In genomic region chr3:111541391-111541790, GRCh38 we compare ENCODE assay signal across 23 cellular contexts. TPM values are rescaled to one million over a fixed set of nuclear protein-coding genes. Genes with fewer than 3 reads are reported as not detected.
DNase-seq lines count a peak whose midpoint lies in the region; ATAC-seq, FAIRE-seq and TF ChIP-seq lines count a peak whose summit lies in the region.
"Had no signal": no experiment of that assay in that cellular context is flagged by ENCODE, and none has a peak within 500 bp of the region (broad histone marks: within the 10 kb centered on the region; RNA-seq: fewer than 3 reads in every experiment).

No MANE protein-coding gene starts in this region.

- H3K36me3 ChIP-seq in IMR-90 (ENCODE audit: control insufficient read depth, insufficient read depth, low read length) (no peaks in the 10 kb centered on the region), small intestine (ENCODE audit: control insufficient read depth in 2 of 2, insufficient read depth in 2 of 2, low read length in 2 of 2) (no peaks in the 10 kb centered on the region)
- H3K36me3 ChIP-seq: brain microvascular endothelial cell, MG63 had no signal

- H3K14ac ChIP-seq in IMR-90 (replicated peaks; ENCODE audit: low read depth, low read length) = 0 out of 2 replicates have a peak overlapping the region, but pooled peaks have one; percentile 4

- no peak overlapping the region for H3K18ac ChIP-seq in IMR-90 (ENCODE audit: low read depth, low read length)

- H3K27me3 Mint-ChIP-seq in activated T-cell treated with anti-CD3 and anti-CD28 coated beads, Interleukin-2, amount 50 U/mL, for 4 hours (ENCODE audit: low read depth) = no peaks in the 10 kb centered on the region
- H3K27me3 Mint-ChIP-seq in activated naive CD8-positive, alpha-beta T cell = no peaks in the 10 kb centered on the region
- no peaks in the 10 kb centered on the region for H3K27me3 Mint-ChIP-seq in stimulated activated memory B cell treated with anti-CD40 and anti-IgM and Interleukin-4, amounts not matched to agents 10 μg/mL and 1 μg/mL and 100 μg/mL, for 72 hours
- H3K27me3 Mint-ChIP-seq: stimulated activated naive CD8-positive, alpha-beta T cell treated with anti-CD3 and anti-CD28 coated beads, Interleukin-15, Interleukin-2, amounts not matched to agents 100 ng/mL and 50 ng/mL, for 24 hours had no signal

- no peak overlapping the region for H2BK15ac ChIP-seq in IMR-90 (ENCODE audit: low read depth, low read length)

- no peak overlapping the region for H2BK20ac ChIP-seq in IMR-90 (ENCODE audit: low read depth, low read length)

- H3K27ac Mint-ChIP-seq in activated naive CD8-positive, alpha-beta T cell = peak overlapping the region; percentile 100
- H3K27ac Mint-ChIP-seq in stimulated activated memory B cell treated with anti-CD40 and anti-IgM and Interleukin-4, amounts not matched to agents 10 μg/mL and 1 μg/mL and 100 μg/mL, for 72 hours = no peak overlapping the region
- H3K27ac Mint-ChIP-seq: HFFc6; stimulated activated naive CD8-positive, alpha-beta T cell treated with anti-CD3 and anti-CD28 coated beads, Interleukin-15, Interleukin-2, amounts not matched to agents 100 ng/mL and 50 ng/mL, for 24 hours had no signal

- H2BK120ac ChIP-seq in IMR-90 (ENCODE audit: low read depth, low read length) = peak overlapping the region; percentile 16

- peak overlapping the region in 1 of 2 experiments; percentile 14; a peak in 1 of 4 replicates for H4K8ac ChIP-seq in IMR-90 (ENCODE audit: low read depth in 2 of 2, low read length in 2 of 2)

- H3K27ac ChIP-seq in IMR-90 (ENCODE audit: insufficient read depth, low read length) (no peak overlapping the region), small intestine (ENCODE audit: low read depth in 1 of 2, low read length in 1 of 2) (peak overlapping the region; percentile 61 to 90)
- H3K27ac ChIP-seq: brain microvascular endothelial cell, coronary artery, PC-9 had no signal

- no peak overlapping the region for H3K9ac ChIP-seq in IMR-90 (ENCODE audit: low read depth, low read length)
- H3K9ac ChIP-seq: SK-N-SH had no signal

- H3K79me1 ChIP-seq in IMR-90 (ENCODE audit: low read depth in 1 of 2, low read length in 2 of 2) = no peaks in the 10 kb centered on the region

- POLR2A ChIA-PET in IMR-90 (lab: Charles Lee; ENCODE audit: unreplicated experiment) = no interaction called here

- CTCF ChIA-PET in IMR-90 (lab: Yijun Ruan, JAX) = interaction anchor here (0.9 to 1.0 kb wide), 3 partner anchors 18 to 150 kb away, joined by 4 to 6 read pairs (median 4); no protein-coding TSS in a partner anchor

- H3K23ac ChIP-seq in IMR-90 (ENCODE audit: low read depth, low read length) = no peak overlapping the region

- H3K9me3 Mint-ChIP-seq in activated T-cell treated with anti-CD3 and anti-CD28 coated beads, Interleukin-2, amount 50 U/mL, for 4 hours = no peaks in the 10 kb centered on the region
- H3K9me3 Mint-ChIP-seq in activated naive CD8-positive, alpha-beta T cell (ENCODE audit: low read depth) = peaks cover 4% of the 10 kb centered on the region
- no peaks in the 10 kb centered on the region for H3K9me3 Mint-ChIP-seq in stimulated activated memory B cell treated with anti-CD40 and anti-IgM and Interleukin-4, amounts not matched to agents 10 μg/mL and 1 μg/mL and 100 μg/mL, for 72 hours
- H3K9me3 Mint-ChIP-seq: HFFc6; stimulated activated naive CD8-positive, alpha-beta T cell treated with anti-CD3 and anti-CD28 coated beads, Interleukin-15, Interleukin-2, amounts not matched to agents 100 ng/mL and 50 ng/mL, for 24 hours had no signal

- no peak for DNase-seq in activated T-cell treated with anti-CD3 and anti-CD28 coated beads, Interleukin-2, amount 50 U/mL, for 4 hours
- DNase-seq in activated T-cell treated with anti-CD3 and anti-CD28 coated beads, Interleukin-2, amount 50 U/mL, for 48 hours = no peak
- DNase-seq in IMR-90 (no peak), small intestine (no peak), NCI-H226 (no peak), GM19238 (ENCODE audit: insufficient read length, low spot score) (no peak)
- DNase-seq: activated gamma-delta T cell, HFFc6, mesendoderm, MG63, NCI-H187 treated with DMSO at 0.1 percent for 48 hours, NCI-H510A treated with DMSO at 0.1 percent for 48 hours, PC-9, retina, SK-N-SH had no signal

- in situ Hi-C loops in IMR-90 (cut with MboI; ENCODE audit: low sequenced_read_pairs) = no loop called here

- no peak overlapping the region for H2BK5ac ChIP-seq in IMR-90 (ENCODE audit: low read depth, low read length, poor library complexity, severe bottlenecking)

- dilution Hi-C loops in IMR-90 (cut with HindIII; ENCODE audit: low sequenced_read_pairs, unreplicated experiment) = no loop called here

- H3K4me1 ChIP-seq in IMR-90 (ENCODE audit: control insufficient read depth, insufficient read depth, low read length) (peaks cover 5% of the 10 kb centered on the region), small intestine (ENCODE audit: control insufficient read depth in 2 of 2, insufficient read depth in 1 of 2, low read depth in 1 of 2, low read length in 1 of 2) (peaks cover 0 to 4% of the 10 kb centered on the region in 2 donors)

- H4K20me1 ChIP-seq in IMR-90 (ENCODE audit: insufficient read depth, low read length) = no peaks in the 10 kb centered on the region

- H2AK9ac ChIP-seq in IMR-90 (replicated peaks; ENCODE audit: low read depth, low read length, poor library complexity) = peak overlapping the region; percentile 10

- peaks cover 18% of the 10 kb centered on the region for H3K36me3 Mint-ChIP-seq in activated T-cell treated with anti-CD3 and anti-CD28 coated beads, Interleukin-2, amount 50 U/mL, for 4 hours (ENCODE audit: insufficient read depth)
- peaks cover 16% of the 10 kb centered on the region for H3K36me3 Mint-ChIP-seq in activated naive CD8-positive, alpha-beta T cell
- no peaks in the 10 kb centered on the region for H3K36me3 Mint-ChIP-seq in stimulated activated memory B cell treated with anti-CD40 and anti-IgM and Interleukin-4, amounts not matched to agents 10 μg/mL and 1 μg/mL and 100 μg/mL, for 72 hours

- peak overlapping the region; percentile 23; the same call in 1 of the 2 replicates for H4K91ac ChIP-seq in IMR-90 (ENCODE audit: insufficient read depth, low read depth, low read length)

- no peak for TF ChIP-seq RAD21 in IMR-90 (IDR thresholded peaks at IDR 0.05; ENCODE audit: low read length)

- H3K4me3 ChIP-seq in IMR-90 (ENCODE audit: insufficient read depth, low read depth, low read length) = no peak overlapping the region
- H3K4me3 ChIP-seq in small intestine (ENCODE audit: low read depth in 1 of 2, low read length in 2 of 2) = no peak overlapping the region
- H3K4me3 ChIP-seq: coronary artery, MG63, PC-9 had no signal

- FAIRE-seq in small intestine (lab: Jason Lieb, UNC) = no peak
- FAIRE-seq: endothelial cell of umbilical vein, TTC549 had no signal

- no peak overlapping the region for H4K5ac ChIP-seq in IMR-90 (ENCODE audit: low read depth, low read length)

- intact Hi-C loops in IMR-90 (cut with micrococcal nuclease) = no loop called here

- no peak overlapping the region for H3K56ac ChIP-seq in IMR-90 (ENCODE audit: extremely low read depth, insufficient read depth, low read length)

- no peaks in the 10 kb centered on the region for H3K9me3 ChIP-seq in IMR-90 (ENCODE audit: control insufficient read depth, insufficient read depth, low read length)
- H3K9me3 ChIP-seq in small intestine (ENCODE audit: control insufficient read depth, low read depth) = no peaks in the 10 kb centered on the region
- H3K9me3 ChIP-seq: MG63, SK-N-SH had no signal

- H3K4me2 ChIP-seq in IMR-90 (ENCODE audit: low read depth, low read length) = no peak overlapping the region
- H3K4me2 ChIP-seq: PC-9, SK-N-SH had no signal

- H3K4ac ChIP-seq in IMR-90 (ENCODE audit: low read depth, low read length) = peak overlapping the region; percentile 11; the same call in 1 of the 2 replicates

- H3K4me3 Mint-ChIP-seq in activated T-cell treated with anti-CD3 and anti-CD28 coated beads, Interleukin-2, amount 50 U/mL, for 4 hours = peak overlapping the region; percentile 85
- H3K4me3 Mint-ChIP-seq in activated naive CD8-positive, alpha-beta T cell = no peak overlapping the region
- no peak overlapping the region for H3K4me3 Mint-ChIP-seq in stimulated activated memory B cell treated with anti-CD40 and anti-IgM and Interleukin-4, amounts not matched to agents 10 μg/mL and 1 μg/mL and 100 μg/mL, for 72 hours
- H3K4me3 Mint-ChIP-seq: HFFc6 had no signal

- no peak for TF ChIP-seq CTCF in IMR-90 (conservative IDR thresholded peaks at IDR 0.05; ENCODE audit: low read depth, low read length)

- H3K4me1 Mint-ChIP-seq in activated T-cell treated with anti-CD3 and anti-CD28 coated beads, Interleukin-2, amount 50 U/mL, for 4 hours (ENCODE audit: low read depth) = peaks cover 85% of the 10 kb centered on the region
- peaks cover 91% of the 10 kb centered on the region for H3K4me1 Mint-ChIP-seq in activated naive CD8-positive, alpha-beta T cell (ENCODE audit: low read depth)
- peaks cover 48% of the 10 kb centered on the region for H3K4me1 Mint-ChIP-seq in stimulated activated memory B cell treated with anti-CD40 and anti-IgM and Interleukin-4, amounts not matched to agents 10 μg/mL and 1 μg/mL and 100 μg/mL, for 72 hours

- no peak for ATAC-seq in activated T-cell treated with anti-CD3 and anti-CD28 coated beads, Interleukin-2, amount 50 U/mL, for 4 hours
- no peak for ATAC-seq in IMR-90 (ENCODE audit: low read depth)
- ATAC-seq in stimulated activated memory B cell treated with anti-CD40 and anti-IgM and Interleukin-4, amounts not matched to agents 10 μg/mL and 1 μg/mL and 100 μg/mL, for 72 hours = no peak

- peak overlapping the region; percentile 49; the same call in 1 of the 2 replicates for H2AK5ac ChIP-seq in IMR-90 (ENCODE audit: low read depth, low read length)

- WGBS in IMR-90 (ENCODE audit: extremely low coverage in 2 of 2, insufficient read length in 1 of 2), 2 experiments = no CpG with 5 or more reads among the region's 3 CpGs
- 57 to 74% (median 68%) methylated on average over 3 of the region's 3 CpGs for WGBS in small intestine, 3 donors

- no peaks in the 10 kb centered on the region for H3K27me3 ChIP-seq in IMR-90 (ENCODE audit: control insufficient read depth, insufficient read depth, low read length)
- no peaks in the 10 kb centered on the region for H3K27me3 ChIP-seq in small intestine (ENCODE audit: control insufficient read depth in 2 of 2, insufficient read depth in 2 of 2, low read length in 2 of 2)
- H3K27me3 ChIP-seq: brain microvascular endothelial cell, MG63 had no signal

- no peak for TF ChIP-seq POLR2A in IMR-90 (IDR thresholded peaks at IDR 0.05; ENCODE audit: low read depth, low read length)

- no TSS peak for BruUV-seq in IMR-90 (replicated peaks; lab: Mats Ljungman, UMichigan)

- peaks cover 3% of the 10 kb centered on the region; the same call in 1 of the 2 replicates for H3K9me1 ChIP-seq in IMR-90 (ENCODE audit: insufficient read depth, low read length)

- H2AFZ ChIP-seq in IMR-90 (replicated peaks; ENCODE audit: low read length, poor library complexity) = no peak overlapping the region

RNA-seq across cellular contexts. Expression of gene CD96, which starts 0.6 kb away (rescaled TPM):
- total RNA-seq in activated T-cell treated with anti-CD3 and anti-CD28 coated beads, Interleukin-2, amount 50 U/mL, for 4 hours = 10 to 100 TPM; 21.4 to 28.3 (median 25.2) TPM
- total RNA-seq in IMR-90 (2012; rRNA removed) = 0.18 and 0.28 TPM in 2 replicates
- polyA plus RNA-seq in IMR-90 (2012; rRNA removed) (0.05 and 0.06 TPM in 2 replicates), small intestine (1 to 10 TPM; 1.3 to 1.9 (median 1.4) TPM)
- polyA plus RNA-seq in IMR-90 (2012; cell fraction: cytosol; rRNA removed) = 0.04 and 0.05 TPM in 2 replicates
- 0.21 TPM in 1 of 2 replicates, not detected in the other for polyA plus RNA-seq in IMR-90 (2012; cell fraction: nucleus; rRNA removed; ENCODE audit: low replicate concordance)
- total RNA-seq: endothelial cell of umbilical vein, G401, HFFc6 had no signal
- polyA plus RNA-seq: endothelial cell of umbilical vein had no signal

RNA-seq across cellular contexts. Expression of gene ZBED2, which starts 53.8 kb away (rescaled TPM):
- total RNA-seq in activated T-cell treated with anti-CD3 and anti-CD28 coated beads, Interleukin-2, amount 50 U/mL, for 4 hours = 100 to 1,000 TPM; 180 to 336 (median 325) TPM
- 0.72 and 1.1 TPM in 2 replicates for total RNA-seq in IMR-90 (2012; rRNA removed)
- polyA plus RNA-seq in IMR-90 (2012; rRNA removed) = 0.36 and 0.51 TPM in 2 replicates
- 0.15 and 0.34 TPM in 2 replicates for polyA plus RNA-seq in IMR-90 (2012; cell fraction: cytosol; rRNA removed)
- 0.10 and 0.21 TPM in 2 replicates for polyA plus RNA-seq in IMR-90 (2012; cell fraction: nucleus; rRNA removed; ENCODE audit: low replicate concordance)
- under 1 TPM in 1 of 3 donors, not detected in 2; 0.04 TPM for polyA plus RNA-seq in small intestine
- total RNA-seq: endothelial cell of umbilical vein, G401 had no signal
- polyA plus RNA-seq: endothelial cell of umbilical vein had no signal

Comparison
In these comparisons a context has a peak if more than half of its experiments do, and no peak if none do; other contexts are left out.
1. RNA of gene CD96, which starts 0.6 kb away (total RNA-seq): 21.4 to 28.3 TPM in activated T-cell treated with anti-CD3 and anti-CD28 coated beads, Interleukin-2, amount 50 U/mL, for 4 hours; 0.18 to 0.28 TPM in IMR-90; every median in the first group is over 10 times any median in the second.
2. RNA of gene ZBED2, which starts 53.8 kb away (total RNA-seq): 180 to 336 TPM in activated T-cell treated with anti-CD3 and anti-CD28 coated beads, Interleukin-2, amount 50 U/mL, for 4 hours; 0.72 to 1.1 TPM in IMR-90; every median in the first group is over 10 times any median in the second.